In genomic region chr9:113895526-113895925, GRCh38 we compare ENCODE assay signal across 16 cellular contexts. TPM values are rescaled to one million over a fixed set of nuclear protein-coding genes. Genes with fewer than 3 reads are reported as not detected.
DNase-seq lines count a peak whose midpoint lies in the region; ATAC-seq and TF ChIP-seq lines count a peak whose summit lies in the region.
"Had no signal": no experiment of that assay in that cellular context is flagged by ENCODE, and none has a peak within 500 bp of the region (broad histone marks: within the 10 kb centered on the region; RNA-seq: fewer than 3 reads in every experiment).

No MANE protein-coding gene starts in this region.

- H3K4me1 Mint-ChIP-seq in T-cell = no peaks in the 10 kb centered on the region
- H3K4me1 Mint-ChIP-seq in Caco-2 (ENCODE audit: low read depth, unreplicated experiment) = no peaks in the 10 kb centered on the region
- H3K4me1 Mint-ChIP-seq: CD4-positive, alpha-beta memory T cell had no signal

- H3K4me1 ChIP-seq in Caco-2 = no peaks in the 10 kb centered on the region
- H3K4me1 ChIP-seq: Peyer's patch had no signal

- H3K4me3 ChIP-seq in fibroblast of mammary gland (ENCODE audit: control insufficient read depth, low read depth, low read length) = no peak overlapping the region
- H3K4me3 ChIP-seq in Caco-2 (ENCODE audit: low read depth, low read length) = no peak overlapping the region
- H3K4me3 ChIP-seq: HAP-1, Peyer's patch had no signal

- H3K9me3 Mint-ChIP-seq in T-cell (no peaks in the 10 kb centered on the region), Caco-2 (ENCODE audit: unreplicated experiment) (no peaks in the 10 kb centered on the region)

- no peak for TF ChIP-seq CTCF in fibroblast of mammary gland (conservative IDR thresholded peaks at IDR 0.05; ENCODE audit: control insufficient read depth, insufficient read depth, low read depth, low read length)
- TF ChIP-seq CTCF in Caco-2 (IDR thresholded peaks at IDR 0.05; ENCODE audit: insufficient read depth in 1 of 2, low read depth in 1 of 2, low read length in 1 of 2, severe bottlenecking in 1 of 2, unreplicated experiment in 1 of 2) = no peak

- H3K9me3 ChIP-seq in Caco-2 = peaks cover 8% of the 10 kb centered on the region
- H3K9me3 ChIP-seq: HAP-1, Peyer's patch had no signal

- no peak overlapping the region for H3K4me3 Mint-ChIP-seq in T-cell
- H3K4me3 Mint-ChIP-seq in Caco-2 (ENCODE audit: unreplicated experiment) = no peak overlapping the region
- H3K4me3 Mint-ChIP-seq: B cell; CD4-positive, alpha-beta memory T cell; IgD-negative memory B cell had no signal

- H3K27me3 ChIP-seq in Caco-2 (replicated peaks; ENCODE audit: control insufficient read depth, insufficient read depth, low read length) = no peaks in the 10 kb centered on the region
- H3K27me3 ChIP-seq: Peyer's patch had no signal

- H3K27me3 Mint-ChIP-seq in T-cell (peaks cover 4 to 7% of the 10 kb centered on the region in 2 donors), Caco-2 (ENCODE audit: insufficient read depth, unreplicated experiment) (peaks cover 4% of the 10 kb centered on the region)
- H3K27me3 Mint-ChIP-seq: B cell, IgD-negative memory B cell had no signal

- POLR2A ChIA-PET in T-cell (lab: Charles Lee) (no interaction called here), Caco-2 (lab: Charles Lee) (no interaction called here)

- no TSS peak for BruUV-seq in Caco-2 (replicated peaks; lab: Mats Ljungman, UMichigan)

- H3K27ac Mint-ChIP-seq in T-cell (no peak overlapping the region), Caco-2 (ENCODE audit: unreplicated experiment) (no peak overlapping the region)
- H3K27ac Mint-ChIP-seq: B cell; CD4-positive, alpha-beta memory T cell; IgD-negative memory B cell had no signal

- intact Hi-C loops in Caco-2 (cut with micrococcal nuclease; ENCODE audit: unreplicated experiment) = no loop called here

- no peaks in the 10 kb centered on the region for H3K36me3 ChIP-seq in Caco-2 (ENCODE audit: control insufficient read depth, insufficient read depth, low read length)
- H3K36me3 ChIP-seq: HAP-1, Peyer's patch had no signal

- CTCF ChIA-PET in T-cell (lab: Charles Lee) (no interaction called here), Caco-2 (lab: Charles Lee) (no interaction called here)

- DNase-seq in AG08395 (ENCODE audit: low spot score) = peak; percentile 38
- peak; percentile 53 for DNase-seq in GM04504 (ENCODE audit: low read depth)
- DNase-seq in M059J (ENCODE audit: low read depth) = peak; percentile 47
- peak; percentile 67 for DNase-seq in fibroblast of mammary gland (ENCODE audit: low read depth)
- DNase-seq in T-cell = no peak
- no peak for DNase-seq in Caco-2
- DNase-seq: CD4-positive, alpha-beta memory T cell; NCI-H1436 treated with DMSO at 0.1 percent for 48 hours; NCI-H510A treated with DMSO at 0.1 percent for 48 hours; Peyer's patch; SHP77 had no signal

- no peak for ATAC-seq in T-cell (replicated peaks in 1 of 4)
- no peak for ATAC-seq in GM19035 (IDR thresholded peaks at IDR 0.05; ENCODE audit: unreplicated experiment)
- no peak for ATAC-seq in HG02642 (IDR thresholded peaks at IDR 0.05; ENCODE audit: poor library complexity, unreplicated experiment)

- H3K36me3 Mint-ChIP-seq in T-cell (no peaks in the 10 kb centered on the region), Caco-2 (ENCODE audit: insufficient read depth, unreplicated experiment) (no peaks in the 10 kb centered on the region)
- H3K36me3 Mint-ChIP-seq: CD4-positive, alpha-beta memory T cell; IgD-negative memory B cell had no signal

RNA-seq across cellular contexts. Expression of gene ZNF618, which starts 19.4 kb away (rescaled TPM):
- 4.6 and 5.7 TPM in 2 replicates for total RNA-seq in M059J (2014; rRNA removed; shearing (Covaris generic))
- total RNA-seq in T-cell = 1 to 10 TPM in 3 of 5 donors, under 1 TPM in 2; 0.73 to 3.0 (median 1.4) TPM
- total RNA-seq in Caco-2 (2022) = 1.2 and 1.5 TPM in 2 replicates

Comparison
In these comparisons a context has a peak if more than half of its experiments do, and no peak if none do; other contexts are left out.
1. DNase-seq: peak in AG08395 (single experiment), GM04504 (single experiment), M059J (single experiment) and fibroblast of mammary gland (single experiment); none in T-cell (0 of 34) and Caco-2 (0 of 2).